In genomic region chr10:69269761-69270160, GRCh38 we compare ENCODE assay signal across 35 cellular contexts. TPM values are rescaled to one million over a fixed set of nuclear protein-coding genes. Genes with fewer than 3 reads are reported as not detected.
DNase-seq lines count a peak whose midpoint lies in the region; FAIRE-seq and TF ChIP-seq lines count a peak whose summit lies in the region.
"Had no signal": no experiment of that assay in that cellular context is flagged by ENCODE, and none has a peak within 500 bp of the region (broad histone marks: within the 10 kb centered on the region; RNA-seq: fewer than 3 reads in every experiment).

No MANE protein-coding gene starts in this region.

- no peaks in the 10 kb centered on the region for H3K36me3 ChIP-seq in HEK293 (ENCODE audit: control insufficient read depth in 2 of 2, insufficient read depth in 1 of 2, low read length in 2 of 2)
- H3K36me3 ChIP-seq in bronchial epithelial cell (ENCODE audit: control insufficient read depth, insufficient read depth, low read length): no peaks in the 10 kb centered on the region
- H3K36me3 ChIP-seq: BE2C, cardiac muscle cell, HAP-1, thyroid gland had no signal

- POLR2A ChIA-PET in HEK293 (lab: Yijun Ruan, JAX): no interaction called here

- H3K27me3 ChIP-seq in bronchial epithelial cell (ENCODE audit: control insufficient read depth, insufficient read depth, low read length): no peaks in the 10 kb centered on the region
- H3K27me3 ChIP-seq: BE2C, cardiac muscle cell, thyroid gland had no signal

- H3K4me3 ChIP-seq in AG10803 (ENCODE audit: low read length) (no peak overlapping the region), HEK293 (ENCODE audit: low read depth, low read length) (no peak overlapping the region), bronchial epithelial cell (ENCODE audit: low read depth, low read length) (no peak overlapping the region), foreskin fibroblast (ENCODE audit: low read depth in 1 of 2, low read length in 2 of 2) (no peak overlapping the region)
- H3K4me3 ChIP-seq: cardiac muscle cell, coronary artery, HAP-1, thyroid gland had no signal

- peak; percentile 60 for FAIRE-seq in bronchial epithelial cell (lab: Jason Lieb, UNC)
- FAIRE-seq: small intestine had no signal

- no peak for TF ChIP-seq CTCF in AG10803 (conservative IDR thresholded peaks at IDR 0.05; ENCODE audit: low read length)
- TF ChIP-seq CTCF in HEK293 (tag by site-specific recombination; IDR thresholded peaks at IDR 0.05): no peak
- TF ChIP-seq CTCF in bronchial epithelial cell (IDR thresholded peaks at IDR 0.05; ENCODE audit: insufficient read depth, low read length, severe bottlenecking): no peak
- TF ChIP-seq CTCF in foreskin fibroblast (IDR thresholded peaks at IDR 0.05; ENCODE audit: low read depth, low read length): no peak

- H3K9me3 ChIP-seq in HEK293 (ENCODE audit: control insufficient read depth, insufficient read depth, low read depth, low read length): no peaks in the 10 kb centered on the region
- H3K9me3 ChIP-seq: BE2C, HAP-1, thyroid gland had no signal

- H3K27ac ChIP-seq in HEK293 (ENCODE audit: extremely low read depth, low read depth, low read length): no peak overlapping the region
- H3K27ac ChIP-seq: cardiac muscle cell, coronary artery, thyroid gland had no signal

- H3K4me1 ChIP-seq in HEK293 (ENCODE audit: control insufficient read depth, insufficient read depth, low read length): no peaks in the 10 kb centered on the region
- H3K4me1 ChIP-seq: BE2C, HAP-1, thyroid gland had no signal

- DNase-seq in AG10803 (ENCODE audit: low read depth) (peak; percentile 60), bronchial epithelial cell (ENCODE audit: low read depth) (peak; percentile 42), foreskin fibroblast (peak; percentile 7 to 50), NCI-H82 treated with DMSO at 0.1 percent for 48 hours (lab: John Stamatoyannopoulos, UW; ENCODE audit: unreplicated experiment) (no peak), hepatic stellate cell (ENCODE audit: low spot score) (no peak), LoVo (ENCODE audit: low spot score) (no peak), NCI-H69 (lab: John Stamatoyannopoulos, UW) (no peak)
- DNase-seq: activated CD4-positive, alpha-beta T cell treated with anti-CD3 and anti-CD28 coated beads, Interleukin-2, amount 10 ng/mL, durations not matched to agents 24 days and 14 days; activated naive CD4-positive, alpha-beta T cell treated with anti-CD3 and anti-CD28 coated beads for 36 hours; amygdala; BE2C; DMS153; effector memory CD4-positive, alpha-beta T cell; islet precursor cell; KBM-7; left ventricle myocardium superior; midbrain; MM.1S; naive thymus-derived CD4-positive, alpha-beta T cell; NCI-H1436; NCI-H2107; NCI-H510A; PC-3; Right ventricle myocardium superior; small intestine; stimulated activated CD8-positive, alpha-beta memory T cell treated with anti-CD3 and anti-CD28 coated beads, Interleukin-4, amount 100 ng/mL, for 48 hours; stimulated activated naive CD8-positive, alpha-beta T cell treated with anti-CD3 and anti-CD28 coated beads, Interleukin-15, amount 100 ng/mL, for 72 hours; T-helper 9 cell; thyroid gland had no signal

- CTCF ChIA-PET in HEK293 (lab: Yijun Ruan, JAX): no interaction called here

TF ChIP-seq in HEK293, 187 proteins besides CTCF, POLR2A, EP300 and RAD21:
- no peak for TF ChIP-seq ZNF518A (tag by site-specific recombination; conservative IDR thresholded peaks at IDR 0.05; ENCODE audit: low read depth)
- no peak for TF ChIP-seq ZNF677 (tag by site-specific recombination; IDR thresholded peaks at IDR 0.05)
- peak; percentile 25; the same call in 1 of the 2 replicates for TF ChIP-seq ZBTB17 (tag by site-specific recombination; IDR thresholded peaks at IDR 0.05)
- TF ChIP-seq ZNF398 (tag by site-specific recombination; IDR thresholded peaks at IDR 0.05): 0 out of 2 replicates have a peak, but pooled peaks have one; percentile 6
- TF ChIP-seq ZNF16 (tag by site-specific recombination; IDR thresholded peaks at IDR 0.05; ENCODE audit: low read depth): no peak

RNA-seq across cellular contexts. Expression of gene HK1, which starts 8.5 kb away (rescaled TPM):
- total RNA-seq in bronchial epithelial cell: 170 and 182 TPM in 2 replicates

RNA-seq across cellular contexts. Expression of gene HKDC1, which starts 49.6 kb away (rescaled TPM):
- 3.9 and 12.7 TPM in 2 replicates for total RNA-seq in bronchial epithelial cell
- total RNA-seq: activated CD8-positive, alpha-beta memory T cell treated with anti-CD3 and anti-CD28 coated beads for 36 hours; cardiac muscle cell; left ventricle myocardium superior; pulmonary artery endothelial cell; Right ventricle myocardium superior had no signal

Comparison
In these comparisons a context has a peak if more than half of its experiments do, and no peak if none do; other contexts are left out.
1. DNase-seq: peak in AG10803 (single experiment), bronchial epithelial cell (single experiment) and foreskin fibroblast (2 of 2); none in NCI-H82 treated with DMSO at 0.1 percent for 48 hours (single experiment), hepatic stellate cell (single experiment), LoVo (single experiment) and NCI-H69 (single experiment).